9 cellular contexts compared by ENCODE assay signal in genomic region chr9:123318192-123318591, GRCh38. TPM values are rescaled to one million over a fixed set of nuclear protein-coding genes. Genes with fewer than 3 reads are reported as not detected.
DNase-seq lines count a peak whose midpoint lies in the region; ATAC-seq and TF ChIP-seq lines count a peak whose summit lies in the region.
"Had no signal": no experiment of that assay in that cellular context is flagged by ENCODE, and none has a peak within 500 bp of the region (broad histone marks: within the 10 kb centered on the region; RNA-seq: fewer than 3 reads in every experiment).

No MANE protein-coding gene starts in this region.

- WGBS in thyroid gland, 2 donors = 63 to 65% methylated on average over 9 of the region's 9 CpGs

- TF ChIP-seq CTCF in activated B cell treated with CpG ODN at 0.5 μM for 24 hours (IDR thresholded peaks at IDR 0.05) (no peak), thyroid gland (IDR thresholded peaks at IDR 0.05) (no peak)

- H3K9me3 ChIP-seq in thyroid gland = no peaks in the 10 kb centered on the region
- H3K9me3 ChIP-seq: Peyer's patch had no signal

- H3K36me3 Mint-ChIP-seq in activated T-cell treated with anti-CD3 and anti-CD28 coated beads, Interleukin-2, amount 50 U/mL, for 72 hours (ENCODE audit: insufficient read depth in 2 of 2) = peaks cover 0 to 2% of the 10 kb centered on the region in 2 donors
- no peaks in the 10 kb centered on the region for H3K36me3 Mint-ChIP-seq in activated T-cell treated with anti-CD3 and anti-CD28 coated beads, Interleukin-2, amount 50 U/mL, for 4 hours (ENCODE audit: insufficient read depth)
- H3K36me3 Mint-ChIP-seq in activated B cell treated with CpG ODN at 0.5 μM for 24 hours (ENCODE audit: low read depth) = no peaks in the 10 kb centered on the region
- H3K36me3 Mint-ChIP-seq in effector memory CD8-positive, alpha-beta T cell (ENCODE audit: insufficient read depth) = no peaks in the 10 kb centered on the region

- TF ChIP-seq POLR2A in thyroid gland (IDR thresholded peaks at IDR 0.05) = no peak

- no peak overlapping the region for H3K27ac Mint-ChIP-seq in activated T-cell treated with anti-CD3 and anti-CD28 coated beads, Interleukin-2, amount 50 U/mL, for 72 hours
- no peak overlapping the region for H3K27ac Mint-ChIP-seq in activated B cell treated with CpG ODN at 0.5 μM for 24 hours
- H3K27ac Mint-ChIP-seq in effector memory CD8-positive, alpha-beta T cell = peak overlapping the region in 1 of 2 donors; percentile 35

- peaks cover 10 to 18% of the 10 kb centered on the region in 2 donors for H3K4me1 ChIP-seq in thyroid gland

- peak overlapping the region; percentile 37 to 67 (median 54) for H3K27ac ChIP-seq in thyroid gland
- H3K27ac ChIP-seq: Peyer's patch had no signal

- no peaks in the 10 kb centered on the region for H3K27me3 Mint-ChIP-seq in activated T-cell treated with anti-CD3 and anti-CD28 coated beads, Interleukin-2, amount 50 U/mL, for 72 hours (ENCODE audit: low read depth)
- no peaks in the 10 kb centered on the region for H3K27me3 Mint-ChIP-seq in activated T-cell treated with anti-CD3 and anti-CD28 coated beads, Interleukin-2, amount 50 U/mL, for 4 hours (ENCODE audit: low read depth)
- no peaks in the 10 kb centered on the region for H3K27me3 Mint-ChIP-seq in activated B cell treated with CpG ODN at 0.5 μM for 24 hours
- peaks cover 22 to 42% of the 10 kb centered on the region in 2 donors for H3K27me3 Mint-ChIP-seq in effector memory CD8-positive, alpha-beta T cell

- intact Hi-C loops in activated B cell treated with CpG ODN at 0.5 μM for 24 hours (cut with micrococcal nuclease) = no loop called here
- intact Hi-C loops in thyroid gland (cut with DNase I) = no loop called here

- no peaks in the 10 kb centered on the region for H3K36me3 ChIP-seq in thyroid gland
- H3K36me3 ChIP-seq: Peyer's patch had no signal

- H3K27me3 ChIP-seq in thyroid gland = no peaks in the 10 kb centered on the region
- H3K27me3 ChIP-seq: Peyer's patch had no signal

- ATAC-seq in activated T-cell treated with anti-CD3 and anti-CD28 coated beads, Interleukin-2, amount 50 U/mL, for 72 hours (replicated peaks in 1 of 2) = no peak
- ATAC-seq in activated T-cell treated with anti-CD3 and anti-CD28 coated beads, Interleukin-2, amount 50 U/mL, for 4 hours = no peak
- ATAC-seq in HG02798 (IDR thresholded peaks at IDR 0.05; ENCODE audit: poor library complexity, unreplicated experiment) (peak; percentile 73), activated B cell treated with CpG ODN at 0.5 μM for 24 hours (ENCODE audit: low read depth) (peak; percentile 30)
- ATAC-seq in effector memory CD8-positive, alpha-beta T cell (replicated peaks) = no peak

- H3K4me3 Mint-ChIP-seq in activated T-cell treated with anti-CD3 and anti-CD28 coated beads, Interleukin-2, amount 50 U/mL, for 72 hours = no peak overlapping the region
- H3K4me3 Mint-ChIP-seq in activated T-cell treated with anti-CD3 and anti-CD28 coated beads, Interleukin-2, amount 50 U/mL, for 4 hours = no peak overlapping the region
- peak overlapping the region; percentile 32 for H3K4me3 Mint-ChIP-seq in activated B cell treated with CpG ODN at 0.5 μM for 24 hours
- H3K4me3 Mint-ChIP-seq in effector memory CD8-positive, alpha-beta T cell = no peak overlapping the region

- no peak overlapping the region for H3K4me3 ChIP-seq in thyroid gland (replicated peaks in 1 of 3)
- H3K4me3 ChIP-seq: Peyer's patch had no signal

- peak; percentile 37 to 45 for DNase-seq in activated T-cell treated with anti-CD3 and anti-CD28 coated beads, Interleukin-2, amount 50 U/mL, for 72 hours
- no peak for DNase-seq in activated T-cell treated with anti-CD3 and anti-CD28 coated beads, Interleukin-2, amount 50 U/mL, for 4 hours
- DNase-seq in activated B cell treated with CpG ODN at 0.5 μM for 24 hours = no peak
- peak; percentile 69 to 72 for DNase-seq in thyroid gland
- DNase-seq in NCI-H1694 (lab: John Stamatoyannopoulos, UW) = no peak
- DNase-seq in NCI-H526 treated with DMSO at 0.1 percent for 48 hours (lab: John Stamatoyannopoulos, UW) = no peak
- no peak for DNase-seq in effector memory CD8-positive, alpha-beta T cell

- peaks cover 46% of the 10 kb centered on the region for H3K4me1 Mint-ChIP-seq in activated T-cell treated with anti-CD3 and anti-CD28 coated beads, Interleukin-2, amount 50 U/mL, for 72 hours (ENCODE audit: low read depth)
- H3K4me1 Mint-ChIP-seq in activated T-cell treated with anti-CD3 and anti-CD28 coated beads, Interleukin-2, amount 50 U/mL, for 4 hours (ENCODE audit: low read depth) = peaks cover 24% of the 10 kb centered on the region
- peaks cover 69% of the 10 kb centered on the region for H3K4me1 Mint-ChIP-seq in activated B cell treated with CpG ODN at 0.5 μM for 24 hours
- H3K4me1 Mint-ChIP-seq in effector memory CD8-positive, alpha-beta T cell (ENCODE audit: low read depth in 2 of 2) = peaks cover 16 to 20% of the 10 kb centered on the region in 2 donors

- CTCF ChIA-PET in activated B cell treated with CpG ODN at 0.5 μM for 24 hours (lab: Charles Lee) = no interaction called here

- H3K9me3 Mint-ChIP-seq in activated T-cell treated with anti-CD3 and anti-CD28 coated beads, Interleukin-2, amount 50 U/mL, for 72 hours = no peaks in the 10 kb centered on the region
- H3K9me3 Mint-ChIP-seq in activated T-cell treated with anti-CD3 and anti-CD28 coated beads, Interleukin-2, amount 50 U/mL, for 4 hours = no peaks in the 10 kb centered on the region
- no peaks in the 10 kb centered on the region for H3K9me3 Mint-ChIP-seq in activated B cell treated with CpG ODN at 0.5 μM for 24 hours
- no peaks in the 10 kb centered on the region for H3K9me3 Mint-ChIP-seq in effector memory CD8-positive, alpha-beta T cell

- POLR2A ChIA-PET in activated B cell treated with CpG ODN at 0.5 μM for 24 hours (lab: Charles Lee) = interaction anchor here (1.4 to 14.9 kb wide), 2 partner anchors 8 to 21 kb away, joined by 7 to 304 read pairs; no protein-coding TSS in a partner anchor

RNA-seq across cellular contexts. Expression of gene CRB2, which starts 37.8 kb away (rescaled TPM):
- total RNA-seq in activated T-cell treated with anti-CD3 and anti-CD28 coated beads, Interleukin-2, amount 50 U/mL, for 72 hours = not detected
- total RNA-seq in activated T-cell treated with anti-CD3 and anti-CD28 coated beads, Interleukin-2, amount 50 U/mL, for 4 hours = under 1 TPM in 1 of 3 donors, not detected in 2; 0.03 TPM
- 1.0 and 1.2 TPM in 2 replicates for total RNA-seq in activated B cell treated with CpG ODN at 0.5 μM for 24 hours
- total RNA-seq in thyroid gland = under 1 TPM in 1 of 4 donors, not detected in 3; 0.11 TPM

RNA-seq across cellular contexts. Expression of gene STRBP, which starts 49.8 kb away (rescaled TPM):
- 10 to 100 TPM; 25.5 to 28.7 TPM for total RNA-seq in activated T-cell treated with anti-CD3 and anti-CD28 coated beads, Interleukin-2, amount 50 U/mL, for 72 hours
- total RNA-seq in activated T-cell treated with anti-CD3 and anti-CD28 coated beads, Interleukin-2, amount 50 U/mL, for 4 hours = 10 to 100 TPM; 26.7 to 36.7 (median 35.1) TPM
- total RNA-seq in activated B cell treated with CpG ODN at 0.5 μM for 24 hours (124 and 127 TPM in 2 replicates), thyroid gland (10 to 100 TPM; 29.3 to 52.2 (median 43.9) TPM)

Comparison
In these comparisons a context has a peak if more than half of its experiments do, and no peak if none do; other contexts are left out.
1. DNase-seq: peak in activated T-cell treated with anti-CD3 and anti-CD28 coated beads, Interleukin-2, amount 50 U/mL, for 72 hours (2 of 2) and thyroid gland (2 of 2); none in activated T-cell treated with anti-CD3 and anti-CD28 coated beads, Interleukin-2, amount 50 U/mL, for 4 hours (single experiment), activated B cell treated with CpG ODN at 0.5 μM for 24 hours (single experiment), NCI-H1694 (single experiment), NCI-H526 treated with DMSO at 0.1 percent for 48 hours (single experiment) and effector memory CD8-positive, alpha-beta T cell (0 of 3).
2. ATAC-seq: peak in HG02798 (single experiment) and activated B cell treated with CpG ODN at 0.5 μM for 24 hours (single experiment); none in activated T-cell treated with anti-CD3 and anti-CD28 coated beads, Interleukin-2, amount 50 U/mL, for 72 hours (0 of 2), activated T-cell treated with anti-CD3 and anti-CD28 coated beads, Interleukin-2, amount 50 U/mL, for 4 hours (0 of 2) and effector memory CD8-positive, alpha-beta T cell (single experiment).